Comparison of ENCODE assay signal across 1 cellular context in the genomic region with DNA sequence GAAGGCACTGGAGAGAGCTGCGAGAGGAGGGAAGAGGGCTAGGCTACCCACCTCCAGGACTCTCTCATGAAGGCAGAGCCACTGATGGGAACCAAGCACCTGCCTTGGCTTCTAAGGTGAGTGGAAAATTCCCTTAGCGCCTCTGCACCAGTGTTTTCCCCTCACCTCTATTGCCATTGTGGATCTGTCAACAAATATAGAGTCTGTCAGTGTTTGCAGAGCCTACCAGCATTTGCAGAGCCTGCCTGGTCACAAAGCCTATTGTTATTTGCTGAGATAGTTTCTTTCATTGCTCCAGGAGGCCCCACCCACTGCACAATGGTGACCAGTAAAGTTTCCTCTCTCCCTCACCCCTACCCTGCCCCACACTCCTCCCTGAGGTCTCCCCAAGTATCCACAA.
TF ChIP-seq lines count a peak whose summit lies in the region.

No MANE protein-coding gene starts in this region.

TF ChIP-seq in IMR-90, 13 proteins besides CTCF, POLR2A, EP300 and RAD21 (continued from another document):
- no peak for TF ChIP-seq USF2 (IDR thresholded peaks at IDR 0.05; ENCODE audit: low read depth, low read length)
- TF ChIP-seq CEBPB (IDR thresholded peaks at IDR 0.05; ENCODE audit: low read depth, low read length), result no peak
- TF ChIP-seq NFE2L2 (IDR thresholded peaks at IDR 0.05; ENCODE audit: low read depth, low read length), result no peak
- no peak for TF ChIP-seq CHD1 (IDR thresholded peaks at IDR 0.05; ENCODE audit: low read depth, low read length)
- no peak for TF ChIP-seq RFX5 (IDR thresholded peaks at IDR 0.05; ENCODE audit: low read depth, low read length)
- TF ChIP-seq SMC3 (IDR thresholded peaks at IDR 0.05; ENCODE audit: low read depth, low read length), result no peak
- no peak for TF ChIP-seq ELK1 (IDR thresholded peaks at IDR 0.05; ENCODE audit: borderline replicate concordance, low read depth, low read length)
- TF ChIP-seq MAFK (IDR thresholded peaks at IDR 0.05; ENCODE audit: low read depth, low read length), result no peak
